In the genomic region with DNA sequence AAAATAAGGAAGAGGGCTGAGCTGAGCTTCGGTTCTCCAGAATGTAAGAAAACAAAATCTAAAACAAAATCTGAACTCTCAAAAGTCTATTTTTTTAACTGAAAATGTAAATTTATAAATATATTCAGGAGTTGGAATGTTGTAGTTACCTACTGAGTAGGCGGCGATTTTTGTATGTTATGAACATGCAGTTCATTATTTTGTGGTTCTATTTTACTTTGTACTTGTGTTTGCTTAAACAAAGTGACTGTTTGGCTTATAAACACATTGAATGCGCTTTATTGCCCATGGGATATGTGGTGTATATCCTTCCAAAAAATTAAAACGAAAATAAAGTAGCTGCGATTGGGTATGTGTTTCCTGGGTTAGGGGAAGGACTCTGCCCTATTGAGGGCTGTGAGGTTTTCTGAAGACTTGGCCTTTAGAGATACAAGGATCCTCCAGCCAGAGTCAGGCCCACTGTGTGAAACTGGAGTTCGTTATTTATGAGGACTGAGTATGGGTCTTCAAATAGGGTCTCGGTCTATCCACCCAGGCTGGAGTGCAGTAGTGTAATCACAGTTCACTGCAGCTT, we compare ENCODE assay signal across 13 cellular contexts. TPM values are rescaled to one million over a fixed set of nuclear protein-coding genes. Genes with fewer than 3 reads are reported as not detected.
DNase-seq lines count a peak whose midpoint lies in the region; ATAC-seq and TF ChIP-seq lines count a peak whose summit lies in the region.
"Had no signal": no experiment of that assay in that cellular context is flagged by ENCODE, and none has a peak within 500 bp of the region (broad histone marks: within the 10 kb centered on the region; RNA-seq: fewer than 3 reads in every experiment).

No MANE protein-coding gene starts in this region.

- H3K79me2 ChIP-seq in H9 (ENCODE audit: insufficient read depth, low read length) = no peaks in the 10 kb centered on the region

- H3K4me1 Mint-ChIP-seq in H9 = peaks cover 31 to 34% of the 10 kb centered on the region in 2 experiments
- peaks cover 31% of the 10 kb centered on the region for H3K4me1 Mint-ChIP-seq in nephron progenitor cell

- peak overlapping the region in 3 of 11 experiments; percentile 85 to 93 (median 90); a peak in 2 of 22 replicates for H3K9ac ChIP-seq in BLaER1 treated with 17β-estradiol and CSF1 and Interleukin-3, amounts not matched to agents 10 nM and 100 nM
- H3K9ac ChIP-seq in H9 (ENCODE audit: extremely low read depth, insufficient read length, low read length) = no peak overlapping the region

- H2AFZ ChIP-seq in H9 (ENCODE audit: low read length) = no peak overlapping the region

- no peak overlapping the region for H2BK12ac ChIP-seq in H9 (ENCODE audit: insufficient read length, low read depth, low read length)

- ATAC-seq in heart left ventricle (no peak), HG02678 (IDR thresholded peaks at IDR 0.05; ENCODE audit: unreplicated experiment) (no peak), left ventricle myocardium superior (no peak), GM18873 (IDR thresholded peaks at IDR 0.05; ENCODE audit: low FRiP score, unreplicated experiment) (no peak)

- no peak overlapping the region for H3T11ph ChIP-seq in H9 (ENCODE audit: low read length)

- H4K91ac ChIP-seq in H9 (ENCODE audit: insufficient read length, low read depth, low read length) = no peak overlapping the region

- H2BK15ac ChIP-seq in H9 (ENCODE audit: low read depth, low read length) = no peak overlapping the region

- peak overlapping the region; percentile 82 to 98 (median 97); a peak in 21 of 22 replicates for H3K4me2 ChIP-seq in BLaER1 treated with 17β-estradiol and CSF1 and Interleukin-3, amounts not matched to agents 10 nM and 100 nM
- H3K4me2 ChIP-seq in H9 (ENCODE audit: insufficient read depth, insufficient read length, low read length) = no peak overlapping the region

- peaks cover 16% of the 10 kb centered on the region for H3K23me2 ChIP-seq in H9 (ENCODE audit: insufficient read length, low read depth, low read length, poor library complexity, severe bottlenecking)

- intact Hi-C loops in breast epithelium (cut with DNase I; ENCODE audit: low total_unique reads) (no loop called here), heart left ventricle (cut with DNase I) (loop anchor here in 2 of 10 donors (1.0 to 5.0 kb wide), 2 partner anchors 22 to 33 kb away; no protein-coding TSS in a partner anchor), left ventricle myocardium superior (cut with micrococcal nuclease) (no loop called here)

- no peak for DNase-seq in H9
- DNase-seq in breast epithelium (ENCODE audit: low spot score in 2 of 2) = no peak
- no peak for DNase-seq in nephron progenitor cell
- no peak for DNase-seq in heart left ventricle
- no peak for DNase-seq in left ventricle myocardium superior
- DNase-seq: activated CD4-positive, alpha-beta T cell treated with anti-CD3 and anti-CD28 coated beads for 48 hours; hippocampal formation; NCI-H2081 treated with DMSO at 0.1 percent for 48 hours; stimulated activated CD4-positive, alpha-beta T cell treated with anti-CD3 and anti-CD28 coated beads, Interleukin-2, amount 100 ng/mL, for 24 hours had no signal

- no peaks in the 10 kb centered on the region for H3K79me1 ChIP-seq in H9 (ENCODE audit: insufficient read depth, low read depth, low read length, poor library complexity, severe bottlenecking)

- no peak overlapping the region for H3K27ac ChIP-seq in BLaER1 treated with 17β-estradiol and CSF1 and Interleukin-3, amounts not matched to agents 10 nM and 100 nM
- H3K27ac ChIP-seq in H9 (ENCODE audit: insufficient read length, low read depth, low read length) (no peak overlapping the region), breast epithelium (peak overlapping the region; percentile 66 to 67), heart left ventricle (no peak overlapping the region)

- peaks cover 0 to 11% of the 10 kb centered on the region in 2 experiments; a peak in 2 of 5 replicates for H3K9me3 Mint-ChIP-seq in H9
- no peaks in the 10 kb centered on the region for H3K9me3 Mint-ChIP-seq in nephron progenitor cell

- peaks cover 0 to 16% (median 0%) of the 10 kb centered on the region in 11 experiments; a peak in 5 of 22 replicates for H3K27me3 ChIP-seq in BLaER1 treated with 17β-estradiol and CSF1 and Interleukin-3, amounts not matched to agents 10 nM and 100 nM
- no peaks in the 10 kb centered on the region; the same call in 1 of the 2 replicates for H3K27me3 ChIP-seq in H9 (ENCODE audit: insufficient read depth, low read length)
- no peaks in the 10 kb centered on the region for H3K27me3 ChIP-seq in breast epithelium
- no peaks in the 10 kb centered on the region for H3K27me3 ChIP-seq in heart left ventricle

- H3K27me3 Mint-ChIP-seq in H9 (ENCODE audit: low read depth) (peaks cover 22% of the 10 kb centered on the region), nephron progenitor cell (ENCODE audit: low read depth, poor library complexity) (peaks cover 36% of the 10 kb centered on the region)

- no peak overlapping the region for H4K8ac ChIP-seq in H9 (replicated peaks; ENCODE audit: insufficient read length, low read depth, low read length)

- no peak overlapping the region for H3K4ac ChIP-seq in H9 (ENCODE audit: low read depth, low read length)

- H3K4me3 Mint-ChIP-seq in H9 (peak overlapping the region in 1 of 2 experiments; percentile 86; a peak in 2 of 5 replicates), nephron progenitor cell (peak overlapping the region; percentile 86)

- H2BK20ac ChIP-seq in H9 (ENCODE audit: low read depth, low read length, poor library complexity, severe bottlenecking) = no peak overlapping the region

- no peak overlapping the region for H3K23ac ChIP-seq in H9 (ENCODE audit: insufficient read length, low read depth, low read length)

- TF ChIP-seq CTCF in H9 (conservative IDR thresholded peaks at IDR 0.05) (no peak), breast epithelium (IDR thresholded peaks at IDR 0.05) (no peak), nephron progenitor cell (IDR thresholded peaks at IDR 0.05) (no peak), heart left ventricle (IDR thresholded peaks at IDR 0.05) (no peak)

- H2BK5ac ChIP-seq in H9 (ENCODE audit: insufficient read length, low read length) = no peak overlapping the region

- H3K4me3 ChIP-seq in BLaER1 treated with 17β-estradiol and CSF1 and Interleukin-3, amounts not matched to agents 10 nM and 100 nM = peak overlapping the region in 5 of 10 experiments; percentile 81 to 96 (median 90); a peak in 8 of 20 replicates
- H3K4me3 ChIP-seq in breast epithelium = peak overlapping the region in 2 of 3 donors; percentile 1 to 83
- peak overlapping the region in 3 of 12 donors; percentile 68 to 92 (median 81) for H3K4me3 ChIP-seq in heart left ventricle
- H3K4me3 ChIP-seq: lung had no signal

- H4K5ac ChIP-seq in H9 (ENCODE audit: insufficient read length, low read depth, low read length) = no peak overlapping the region

- H3K18ac ChIP-seq in H9 (ENCODE audit: insufficient read length, low read depth, low read length) = no peak overlapping the region

- H3K14ac ChIP-seq in H9 (ENCODE audit: insufficient read depth, low read length) = no peak overlapping the region

- no CpG with 5 or more reads among the region's 8 CpGs for WGBS in H9 (ENCODE audit: extremely low coverage, insufficient read length, low lambda C conversion rate)
- 87 to 92% (median 89%) methylated on average over 8 of the region's 8 CpGs for WGBS in heart left ventricle, 4 donors

- no peak for TF ChIP-seq POLR2A in breast epithelium (IDR thresholded peaks at IDR 0.05)
- TF ChIP-seq POLR2A in heart left ventricle (IDR thresholded peaks at IDR 0.05) = no peak

- no peak overlapping the region for H2AK5ac ChIP-seq in H9 (ENCODE audit: insufficient read length, low read length)

- peaks cover 24 to 38% (median 32%) of the 10 kb centered on the region in 10 experiments for H3K4me1 ChIP-seq in BLaER1 treated with 17β-estradiol and CSF1 and Interleukin-3, amounts not matched to agents 10 nM and 100 nM
- H3K4me1 ChIP-seq in H9 (ENCODE audit: insufficient read depth, low read length) (0 out of 2 replicates have a peak, but pooled peaks cover 1% of the 10 kb centered on the region), breast epithelium (peaks cover 6 to 8% of the 10 kb centered on the region in 2 donors), heart left ventricle (peaks cover 0 to 32% (median 22%) of the 10 kb centered on the region in 12 donors)

- peaks cover 36 to 62% (median 55%) of the 10 kb centered on the region in 11 experiments for H4K20me1 ChIP-seq in BLaER1 treated with 17β-estradiol and CSF1 and Interleukin-3, amounts not matched to agents 10 nM and 100 nM
- no peaks in the 10 kb centered on the region for H4K20me1 ChIP-seq in H9 (ENCODE audit: control insufficient read depth, insufficient read depth, insufficient read length)

- H3K9me3 ChIP-seq in BLaER1 treated with 17β-estradiol and CSF1 and Interleukin-3, amounts not matched to agents 10 nM and 100 nM (replicated peaks in 1 of 11) = peaks cover 0 to 8% (median 0%) of the 10 kb centered on the region in 11 experiments; a peak in 1 of 22 replicates
- H3K9me3 ChIP-seq in H9 (ENCODE audit: control insufficient read depth, low read depth, low read length) = no peaks in the 10 kb centered on the region
- no peaks in the 10 kb centered on the region for H3K9me3 ChIP-seq in breast epithelium
- H3K9me3 ChIP-seq in heart left ventricle = no peaks in the 10 kb centered on the region

- peaks cover 13 to 37% (median 31%) of the 10 kb centered on the region in 11 experiments for H3K36me3 ChIP-seq in BLaER1 treated with 17β-estradiol and CSF1 and Interleukin-3, amounts not matched to agents 10 nM and 100 nM
- no peaks in the 10 kb centered on the region for H3K36me3 ChIP-seq in breast epithelium
- H3K36me3 ChIP-seq in heart left ventricle = peaks cover 0 to 25% (median 16%) of the 10 kb centered on the region in 9 donors

- H3K36me3 Mint-ChIP-seq in H9 (ENCODE audit: insufficient read depth in 1 of 3, low read depth in 3 of 3) (peaks cover 18 to 28% (median 26%) of the 10 kb centered on the region in 3 experiments), nephron progenitor cell (ENCODE audit: low read depth) (peaks cover 24% of the 10 kb centered on the region)

- peak overlapping the region in 2 of 3 experiments; percentile 13 to 14; a peak in 1 of 7 replicates for H3K27ac Mint-ChIP-seq in H9
- no peak overlapping the region for H3K27ac Mint-ChIP-seq in nephron progenitor cell

- no peak overlapping the region for H2BK120ac ChIP-seq in H9 (ENCODE audit: low read depth, low read length, poor library complexity, severe bottlenecking)

- no peak overlapping the region for H3K56ac ChIP-seq in H9 (ENCODE audit: insufficient read length, low read depth, low read length)

RNA-seq across cellular contexts. Expression of gene EGR1, which starts 3.8 kb away (rescaled TPM):
- total RNA-seq in H9 (2021) (76.6 and 83.3 TPM in 2 replicates), breast epithelium (10 to 100 TPM; 11.8 to 61.0 (median 18.4) TPM), heart left ventricle (100 to 1,000 TPM in 1 of 9 donors, 10 to 100 TPM in 4, 1 to 10 TPM in 4; 4.0 to 133 (median 15.3) TPM), left ventricle myocardium superior (6.4 TPM)
- 10 to 100 TPM; 13.9 to 16.2 TPM for polyA plus RNA-seq in heart left ventricle

RNA-seq across cellular contexts. Expression of gene REEP2, which starts 30.2 kb away (rescaled TPM):
- total RNA-seq in H9 (2021) = 44.3 and 49.0 TPM in 2 replicates
- total RNA-seq in breast epithelium = 1 to 10 TPM in 1 of 3 donors, under 1 TPM in 2; 0.88 to 2.7 (median 0.98) TPM
- 10 to 100 TPM in 3 of 9 donors, 1 to 10 TPM in 6; 1.6 to 11.2 (median 6.2) TPM for total RNA-seq in heart left ventricle
- 1 to 10 TPM; 2.8 to 3.9 TPM for polyA plus RNA-seq in heart left ventricle
- total RNA-seq in left ventricle myocardium superior = 6.3 TPM

Comparison
In these comparisons a context has a peak if more than half of its experiments do, and no peak if none do; other contexts are left out.
1. H3K27ac ChIP-seq: peak in breast epithelium (2 of 2); none in BLaER1 treated with 17β-estradiol and CSF1 and Interleukin-3, amounts not matched to agents 10 nM and 100 nM (0 of 11), H9 (single experiment) and heart left ventricle (0 of 12).